25 cellular contexts compared by ENCODE assay signal in the genomic region with DNA sequence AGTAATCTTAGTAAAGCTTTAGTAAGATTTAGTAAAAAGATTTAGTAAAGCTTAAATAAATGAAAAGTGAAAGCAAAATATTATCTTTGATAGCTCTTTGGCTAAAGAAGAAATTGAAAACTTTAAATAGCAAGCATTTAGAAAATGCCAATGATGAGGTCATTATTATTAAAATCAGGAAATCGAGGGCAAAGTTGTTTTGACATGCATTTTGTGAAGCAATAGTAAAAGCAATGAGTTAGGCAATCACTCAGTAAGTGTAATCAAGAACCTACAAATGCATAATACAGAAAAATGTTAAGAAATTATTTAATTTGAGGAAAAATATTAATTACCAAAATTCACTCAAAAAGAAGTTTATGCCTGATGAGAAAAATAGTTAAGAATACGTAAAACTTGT.
A peak's percentile ranks its signal among the peaks of the same experiment; 100 is the strongest.
DNase-seq lines count a peak whose midpoint lies in the region; ATAC-seq, FAIRE-seq and TF ChIP-seq lines count a peak whose summit lies in the region.
"Had no signal": no experiment of that assay in that cellular context is flagged by ENCODE, and none has a peak within 500 bp of the region (broad histone marks: within the 10 kb centered on the region; RNA-seq: fewer than 3 reads in every experiment).

No MANE protein-coding gene starts in this region.

- no peaks in the 10 kb centered on the region for H3K36me3 ChIP-seq in A673 (ENCODE audit: insufficient read depth, low read length, poor library complexity, severe bottlenecking)
- H3K36me3 ChIP-seq: lower lobe of right lung, tibial artery had no signal

- POLR2A ChIA-PET in A673 (lab: Charles Lee; ENCODE audit: low non-redundant PET): no interaction called here

- CTCF ChIA-PET in A673 (lab: Charles Lee): no interaction called here

- TF ChIP-seq CTCF in choroid plexus epithelial cell (conservative IDR thresholded peaks at IDR 0.05; ENCODE audit: low read depth, low read length) (no peak), A673 (conservative IDR thresholded peaks at IDR 0.05; ENCODE audit: low read depth, low read length) (no peak)

- no peaks in the 10 kb centered on the region for H3K4me1 ChIP-seq in A673 (ENCODE audit: insufficient read depth, low read length, poor library complexity, severe bottlenecking)

- no peak overlapping the region for H3K27ac ChIP-seq in A673 (ENCODE audit: low read depth, low read length, poor library complexity, severe bottlenecking)
- H3K27ac ChIP-seq: lower lobe of right lung, RWPE1, SK-N-MC, tibial artery, VCaP had no signal

- FAIRE-seq in frontal cortex (lab: Jason Lieb, UNC): peak; percentile 10
- FAIRE-seq: GM19239 had no signal

- no peaks in the 10 kb centered on the region for H3K27me3 ChIP-seq in A673 (replicated peaks; ENCODE audit: insufficient read depth, low read depth, low read length, poor library complexity)
- H3K27me3 ChIP-seq: tibial artery had no signal

- intact Hi-C loops in A673 (cut with micrococcal nuclease; ENCODE audit: unreplicated experiment): no loop called here

- H3K4me3 ChIP-seq in choroid plexus epithelial cell (ENCODE audit: low read depth, low read length): no peak overlapping the region
- H3K4me3 ChIP-seq in A673 (ENCODE audit: low read depth, low read length, poor library complexity, severe bottlenecking): no peak overlapping the region
- H3K4me3 ChIP-seq: lower lobe of right lung, SK-N-MC, tibial artery had no signal

- no TSS peak for BruUV-seq in A673 (replicated peaks; lab: Mats Ljungman, UMichigan)

- ATAC-seq in HG02973 (IDR thresholded peaks at IDR 0.05; ENCODE audit: unreplicated experiment): no peak
- ATAC-seq: activated naive CD4-positive, alpha-beta T cell treated with anti-CD3 and anti-CD28 coated beads, Interleukin-2, amount 50 U/mL, for 72 hours; HCT116; lower lobe of right lung; sciatic nerve; stimulated activated naive CD8-positive, alpha-beta T cell treated with anti-CD3 and anti-CD28 coated beads, Interleukin-15, amount 100 ng/mL, for 72 hours had no signal

- no peaks in the 10 kb centered on the region for H3K9me3 ChIP-seq in A673 (ENCODE audit: low read depth, low read length, poor library complexity, severe bottlenecking)
- H3K9me3 ChIP-seq: lower lobe of right lung, tibial artery had no signal

- DNase-seq in AML-193 (lab: John Stamatoyannopoulos, UW): peak; percentile 65 to 66
- peak; percentile 8 for DNase-seq in NAMALWA (ENCODE audit: low spot score)
- DNase-seq in choroid plexus epithelial cell (ENCODE audit: low read depth): peak; percentile 68
- DNase-seq in frontal cortex (ENCODE audit: low spot score in 2 of 2): no peak
- no peak for DNase-seq in NCI-H2081 treated with DMSO at 0.1 percent for 48 hours (lab: John Stamatoyannopoulos, UW)
- DNase-seq in NCI-H146 (lab: John Stamatoyannopoulos, UW): no peak
- DNase-seq in A673 (ENCODE audit: low spot score): no peak
- DNase-seq: activated CD4-positive, alpha-beta T cell treated with anti-CD3 and anti-CD28 coated beads, Interleukin-2, amount 50 U/mL, for 1 hour; CD4-positive, alpha-beta memory T cell; cerebellar nuclear complex; kidney glomerular epithelial cell; lower lobe of right lung; NCI-H1436 treated with DMSO at 0.1 percent for 48 hours; NCI-H2171; NCI-H524; stimulated activated naive CD8-positive, alpha-beta T cell treated with anti-CD3 and anti-CD28 coated beads, Interleukin-15, amount 100 ng/mL, for 72 hours; tibial artery had no signal

Comparison
In these comparisons a context has a peak if more than half of its experiments do, and no peak if none do; other contexts are left out.
1. DNase-seq: peak in AML-193 (2 of 2), NAMALWA (single experiment) and choroid plexus epithelial cell (single experiment); none in frontal cortex (0 of 2), NCI-H2081 treated with DMSO at 0.1 percent for 48 hours (single experiment), NCI-H146 (single experiment) and A673 (single experiment).